In genomic region chr2:85437488-85438290, GRCh38 we compare ENCODE assay signal across 8 cellular contexts. TPM values are rescaled to one million over a fixed set of nuclear protein-coding genes. Genes with fewer than 3 reads are reported as not detected.
DNase-seq lines count a peak whose midpoint lies in the region; ATAC-seq and TF ChIP-seq lines count a peak whose summit lies in the region.

No MANE protein-coding gene starts in this region.

- peaks cover 19% of the 10 kb centered on the region; the same call in 1 of the 2 replicates for H3K9me1 ChIP-seq in IMR-90 (ENCODE audit: insufficient read depth, low read length)

- peak overlapping the region; percentile 99 for H3K4ac ChIP-seq in IMR-90 (ENCODE audit: low read depth, low read length)

- peak; percentile 80 for ATAC-seq in GM21447 (IDR thresholded peaks at IDR 0.05; ENCODE audit: unreplicated experiment)
- ATAC-seq in IMR-90 (ENCODE audit: low read depth): peak; percentile 63

- peak overlapping the region; percentile 73 for H2BK20ac ChIP-seq in IMR-90 (ENCODE audit: low read depth, low read length)

- peak; percentile 78 for TF ChIP-seq POLR2A in IMR-90 (IDR thresholded peaks at IDR 0.05; ENCODE audit: low read depth, low read length)
- TF ChIP-seq POLR2A in thyroid gland (IDR thresholded peaks at IDR 0.05): peak; percentile 86 to 90

- H4K91ac ChIP-seq in IMR-90 (ENCODE audit: insufficient read depth, low read depth, low read length): peak overlapping the region; percentile 90

- peak overlapping the region; percentile 95 for H2AK9ac ChIP-seq in IMR-90 (replicated peaks; ENCODE audit: low read depth, low read length, poor library complexity)

- H3K27me3 ChIP-seq in IMR-90 (ENCODE audit: control insufficient read depth, insufficient read depth, low read length) (no peaks in the 10 kb centered on the region), SJSA1 (replicated peaks) (no peaks in the 10 kb centered on the region), parathyroid adenoma (ENCODE audit: control insufficient read depth, insufficient read depth, low read length) (no peaks in the 10 kb centered on the region), thyroid gland (no peaks in the 10 kb centered on the region)

- H3K4me1 ChIP-seq in IMR-90 (ENCODE audit: control insufficient read depth, insufficient read depth, low read length): peaks cover 29% of the 10 kb centered on the region
- peaks cover 17% of the 10 kb centered on the region for H3K4me1 ChIP-seq in SJSA1 (replicated peaks)
- H3K4me1 ChIP-seq in parathyroid adenoma: peaks cover 52% of the 10 kb centered on the region
- peaks cover 69 to 88% of the 10 kb centered on the region in 2 donors for H3K4me1 ChIP-seq in thyroid gland

- H3K27ac Mint-ChIP-seq in activated naive CD4-positive, alpha-beta T cell treated with anti-CD3 and anti-CD28 coated beads, Interleukin-2, amount 50 U/mL, for 24 hours: peak overlapping the region; percentile 99

- H3K4me3 ChIP-seq in IMR-90 (ENCODE audit: insufficient read depth, low read depth, low read length) (peak overlapping the region; percentile 29; the same call in 1 of the 2 replicates), SJSA1 (peak overlapping the region; percentile 38), parathyroid adenoma (ENCODE audit: low read depth, low read length) (peak overlapping the region; percentile 46), thyroid gland (replicated peaks in 1 of 3) (peak overlapping the region in 1 of 3 donors; percentile 30)

- dilution Hi-C loops in IMR-90 (cut with HindIII; ENCODE audit: low sequenced_read_pairs, unreplicated experiment): no loop called here

- peak overlapping the region; percentile 79; the same call in 2 of the 3 replicates for H2BK15ac ChIP-seq in IMR-90 (ENCODE audit: low read depth, low read length)

- in situ Hi-C loops in IMR-90 (cut with MboI; ENCODE audit: low sequenced_read_pairs): no loop called here

- H3K23ac ChIP-seq in IMR-90 (ENCODE audit: low read depth, low read length): peak overlapping the region; percentile 72

- peak overlapping the region; percentile 92 for H2BK120ac ChIP-seq in IMR-90 (ENCODE audit: low read depth, low read length)

- peak overlapping the region; percentile 92 for H3K4me2 ChIP-seq in IMR-90 (ENCODE audit: low read depth, low read length)
- peak overlapping the region; percentile 64 for H3K4me2 ChIP-seq in parathyroid adenoma (ENCODE audit: low read length)

- WGBS in IMR-90 (ENCODE audit: extremely low coverage in 2 of 2, insufficient read length in 1 of 2), 2 experiments: 8% methylated on average over 23 of the region's 69 CpGs; no CpG with 5 or more reads in 1 of the 2 experiments
- 8 to 10% methylated on average over 19 to 30 of the region's 69 CpGs for WGBS in thyroid gland, 2 donors

- no peaks in the 10 kb centered on the region for H3K79me2 ChIP-seq in parathyroid adenoma

- H4K20me1 ChIP-seq in IMR-90 (ENCODE audit: insufficient read depth, low read length): no peaks in the 10 kb centered on the region

- H3K27ac ChIP-seq in IMR-90 (ENCODE audit: insufficient read depth, low read length) (peak overlapping the region; percentile 79), SJSA1 (peak overlapping the region; percentile 84), parathyroid adenoma (peak overlapping the region; percentile 76), thyroid gland (peak overlapping the region; percentile 99 to 100 (median 99))

- H3K9me3 ChIP-seq in IMR-90 (ENCODE audit: control insufficient read depth, insufficient read depth, low read length) (no peaks in the 10 kb centered on the region), SJSA1 (replicated peaks) (no peaks in the 10 kb centered on the region), parathyroid adenoma (ENCODE audit: control insufficient read depth, low read length) (no peaks in the 10 kb centered on the region), thyroid gland (no peaks in the 10 kb centered on the region)

- POLR2A ChIA-PET in IMR-90 (lab: Charles Lee; ENCODE audit: unreplicated experiment): interaction anchor here (0.6 to 2.0 kb wide), 5 partner anchors 9 to 159 kb away, joined by 3 to 14 read pairs (median 7); partner anchors contain the start of gene MAT2A

- H2AFZ ChIP-seq in IMR-90 (replicated peaks; ENCODE audit: low read length, poor library complexity) (peak overlapping the region; percentile 94), parathyroid adenoma (peak overlapping the region; percentile 86)

- peak overlapping the region; percentile 83 for H2BK5ac ChIP-seq in IMR-90 (ENCODE audit: low read depth, low read length, poor library complexity, severe bottlenecking)

- peak; percentile 95 for DNase-seq in DMS53 (lab: John Stamatoyannopoulos, UW)
- DNase-seq in IMR-90: peak; percentile 77
- peak; percentile 83 to 86 for DNase-seq in SJSA1 (ENCODE audit: low read depth in 1 of 2, low spot score in 2 of 2)
- DNase-seq in head of caudate nucleus: peak; percentile 79 to 96 (median 91)
- DNase-seq in thyroid gland: peak; percentile 91 to 92

- H3K18ac ChIP-seq in IMR-90 (ENCODE audit: low read depth, low read length): peak overlapping the region; percentile 97

- peaks cover 29% of the 10 kb centered on the region for H3K4me1 Mint-ChIP-seq in activated naive CD4-positive, alpha-beta T cell treated with anti-CD3 and anti-CD28 coated beads, Interleukin-2, amount 50 U/mL, for 24 hours

- intact Hi-C loops in IMR-90 (cut with micrococcal nuclease): no loop called here
- intact Hi-C loops in head of caudate nucleus (cut with DNase I): no loop called here
- intact Hi-C loops in thyroid gland (cut with DNase I): no loop called here

- no TSS peak for BruUV-seq in IMR-90 (replicated peaks; lab: Mats Ljungman, UMichigan)

- H3K9me3 Mint-ChIP-seq in activated naive CD4-positive, alpha-beta T cell treated with anti-CD3 and anti-CD28 coated beads, Interleukin-2, amount 50 U/mL, for 24 hours: no peaks in the 10 kb centered on the region

- H3K36me3 Mint-ChIP-seq in activated naive CD4-positive, alpha-beta T cell treated with anti-CD3 and anti-CD28 coated beads, Interleukin-2, amount 50 U/mL, for 24 hours: no peaks in the 10 kb centered on the region

- H2AK5ac ChIP-seq in IMR-90 (ENCODE audit: low read depth, low read length): peak overlapping the region; percentile 87

- H4K8ac ChIP-seq in IMR-90 (ENCODE audit: low read depth in 2 of 2, low read length in 2 of 2): peak overlapping the region; percentile 95 to 97

- H3K9ac ChIP-seq in IMR-90 (ENCODE audit: low read depth, low read length) (peak overlapping the region; percentile 74), parathyroid adenoma (peak overlapping the region; percentile 25)

- peaks cover 0 to 10% of the 10 kb centered on the region in 2 experiments; a peak in 1 of 4 replicates for H3K79me1 ChIP-seq in IMR-90 (ENCODE audit: low read depth in 1 of 2, low read length in 2 of 2)

- peak overlapping the region; percentile 95 for H3K14ac ChIP-seq in IMR-90 (replicated peaks; ENCODE audit: low read depth, low read length)

- peak overlapping the region; percentile 40 for H3K56ac ChIP-seq in IMR-90 (ENCODE audit: extremely low read depth, insufficient read depth, low read length)

- TF ChIP-seq RAD21 in IMR-90 (IDR thresholded peaks at IDR 0.05; ENCODE audit: low read length): no peak

- TF ChIP-seq CTCF in IMR-90 (conservative IDR thresholded peaks at IDR 0.05; ENCODE audit: low read depth, low read length): no peak
- no peak for TF ChIP-seq CTCF in parathyroid adenoma (IDR thresholded peaks at IDR 0.05)
- no peak for TF ChIP-seq CTCF in thyroid gland (IDR thresholded peaks at IDR 0.05)

- H4K5ac ChIP-seq in IMR-90 (ENCODE audit: low read depth, low read length): peak overlapping the region; percentile 99

- H3K36me3 ChIP-seq in IMR-90 (ENCODE audit: control insufficient read depth, insufficient read depth, low read length) (no peaks in the 10 kb centered on the region), SJSA1 (no peaks in the 10 kb centered on the region), parathyroid adenoma (ENCODE audit: control insufficient read depth, insufficient read depth, low read length) (no peaks in the 10 kb centered on the region), thyroid gland (no peaks in the 10 kb centered on the region)

- no peaks in the 10 kb centered on the region for H3K27me3 Mint-ChIP-seq in activated naive CD4-positive, alpha-beta T cell treated with anti-CD3 and anti-CD28 coated beads, Interleukin-2, amount 50 U/mL, for 24 hours

- CTCF ChIA-PET in IMR-90 (lab: Yijun Ruan, JAX): interaction anchor here (0.6 to 0.7 kb wide), 2 partner anchors 17 to 114 kb away, joined by 3 read pairs; no protein-coding TSS in a partner anchor

- H3K4me3 Mint-ChIP-seq in activated naive CD4-positive, alpha-beta T cell treated with anti-CD3 and anti-CD28 coated beads, Interleukin-2, amount 50 U/mL, for 24 hours: peak overlapping the region; percentile 91

TF ChIP-seq in IMR-90, 13 proteins besides CTCF, POLR2A, EP300 and RAD21 (continues in another document):
- TF ChIP-seq FOS (IDR thresholded peaks at IDR 0.05; ENCODE audit: low read depth, low read length) (0 out of 2 replicates have a peak, but pooled peaks have one; percentile 6), CEBPB (IDR thresholded peaks at IDR 0.05; ENCODE audit: low read depth, low read length) (no peak), ELK1 (IDR thresholded peaks at IDR 0.05; ENCODE audit: borderline replicate concordance, low read depth, low read length) (no peak), RCOR1 (IDR thresholded peaks at IDR 0.05; ENCODE audit: insufficient replicate concordance, low read length) (no peak), NFE2L2 (IDR thresholded peaks at IDR 0.05; ENCODE audit: low read depth, low read length) (peak; percentile 90), RFX5 (IDR thresholded peaks at IDR 0.05; ENCODE audit: low read depth, low read length) (no peak)

RNA-seq across cellular contexts. Expression of gene SH2D6, which starts 19.2 kb away (rescaled TPM):
- total RNA-seq in IMR-90 (2012; rRNA removed) (0.36 TPM in 1 of 2 replicates, not detected in the other), thyroid gland (1 to 10 TPM; 1.6 to 9.0 (median 4.1) TPM)
- polyA plus RNA-seq in IMR-90 (2012; rRNA removed): 0.32 and 0.37 TPM in 2 replicates
- polyA plus RNA-seq in IMR-90 (2012; cell fraction: cytosol; rRNA removed): 0.16 TPM in 1 of 2 replicates, not detected in the other
- 1.0 and 1.2 TPM in 2 replicates for polyA plus RNA-seq in IMR-90 (2012; cell fraction: nucleus; rRNA removed; ENCODE audit: low replicate concordance)
- total RNA-seq in SJSA1 (2014; rRNA removed; shearing (Covaris generic)): not detected in 2 replicates

RNA-seq across cellular contexts. Expression of gene CAPG, which starts 27.5 kb away (rescaled TPM):
- total RNA-seq in IMR-90 (2012; rRNA removed): 53.3 and 79.9 TPM in 2 replicates
- 98.3 and 122 TPM in 2 replicates for polyA plus RNA-seq in IMR-90 (2012; rRNA removed)
- polyA plus RNA-seq in IMR-90 (2012; cell fraction: cytosol; rRNA removed): 106 and 143 TPM in 2 replicates
- 43.3 and 75.0 TPM in 2 replicates for polyA plus RNA-seq in IMR-90 (2012; cell fraction: nucleus; rRNA removed; ENCODE audit: low replicate concordance)
- total RNA-seq in SJSA1 (2014; rRNA removed; shearing (Covaris generic)): 0.60 and 1.4 TPM in 2 replicates
- total RNA-seq in thyroid gland: 100 to 1,000 TPM; 155 to 257 (median 225) TPM

Comparison
In these comparisons a context has a peak if more than half of its experiments do, and no peak if none do; other contexts are left out.
1. RNA of gene CAPG, which starts 27.5 kb away (total RNA-seq): 155 to 257 TPM in thyroid gland and 53.3 to 79.9 TPM in IMR-90; 0.60 to 1.4 TPM in SJSA1; every median in the first group is over 10 times any median in the second.
2. Peak in every context shown above with its lines, with median percentiles within 50 percentile points of each other: DNase-seq and H3K27ac ChIP-seq.